ENCODE assay signal across 10 cellular contexts in the genomic region with DNA sequence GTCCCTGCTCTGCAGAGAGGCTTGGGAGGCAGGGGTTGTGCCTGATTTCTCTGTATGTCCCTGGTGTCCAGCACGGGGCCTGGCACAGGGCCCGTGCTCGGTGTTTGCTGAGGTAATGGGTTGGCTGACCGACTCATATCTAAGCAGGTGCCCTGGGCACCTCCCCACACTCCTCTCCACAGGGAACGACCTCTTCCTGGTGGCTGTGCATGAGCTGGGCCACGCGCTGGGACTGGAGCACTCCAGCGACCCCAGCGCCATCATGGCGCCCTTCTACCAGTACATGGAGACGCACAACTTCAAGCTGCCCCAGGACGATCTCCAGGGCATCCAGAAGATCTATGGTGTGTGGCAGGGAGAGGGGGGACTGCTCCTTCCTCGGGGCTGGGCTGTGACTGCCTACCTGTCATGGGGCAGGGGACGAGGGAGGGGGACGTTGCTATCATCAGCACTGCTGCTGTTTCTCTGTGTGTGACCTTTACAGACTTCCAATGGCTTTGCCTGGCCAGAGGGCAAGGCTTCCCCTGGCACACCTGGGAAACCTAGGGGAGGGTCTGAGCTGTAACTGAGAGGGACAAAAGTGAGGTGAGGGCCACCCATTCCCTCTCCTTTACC. TPM values are rescaled to one million over a fixed set of nuclear protein-coding genes. Genes with fewer than 3 reads are reported as not detected.
DNase-seq lines count a peak whose midpoint lies in the region; ATAC-seq, FAIRE-seq and TF ChIP-seq lines count a peak whose summit lies in the region.
"Had no signal": no experiment of that assay in that cellular context is flagged by ENCODE, and none has a peak within 500 bp of the region (broad histone marks: within the 10 kb centered on the region; RNA-seq: fewer than 3 reads in every experiment).

No MANE protein-coding gene starts in this region.

- DNase-seq in bronchial epithelial cell (ENCODE audit: low read depth), result no peak
- DNase-seq in lower lobe of right lung, result peak; percentile 77
- DNase-seq in activated effector memory CD4-positive, alpha-beta T cell treated with anti-CD3 and anti-CD28 coated beads, Interleukin-2, amount 50 U/mL, for 16 hours, result no peak
- DNase-seq in NK-92 treated with Interleukin-12 subunit alpha and Interleukin-12 subunit beta, amount 100 ng/mL, for 24 hours (lab: John Stamatoyannopoulos, UW), result no peak
- DNase-seq: NCI-H1930 had no signal

- peak overlapping the region; percentile 57 to 58 for H3K9ac ChIP-seq in stomach smooth muscle (ENCODE audit: low read length in 2 of 2)

- peaks cover 15% of the 10 kb centered on the region for H3K4me1 ChIP-seq in lower lobe of right lung
- peaks cover 15% of the 10 kb centered on the region for H3K4me1 ChIP-seq in stomach smooth muscle (ENCODE audit: control insufficient read depth, insufficient read depth, low read length)

- no peak; the same call in 1 of the 2 replicates for TF ChIP-seq RAD21 in Ishikawa (IDR thresholded peaks at IDR 0.05; ENCODE audit: low read depth)

- ATAC-seq in lower lobe of right lung, result peak; percentile 83 to 89
- no peak for ATAC-seq in GM18907 (IDR thresholded peaks at IDR 0.05; ENCODE audit: unreplicated experiment)
- ATAC-seq in HG02973 (IDR thresholded peaks at IDR 0.05; ENCODE audit: unreplicated experiment), result no peak

- FAIRE-seq in bronchial epithelial cell (lab: Jason Lieb, UNC), result peak; percentile 58

- TF ChIP-seq CTCF in bronchial epithelial cell (IDR thresholded peaks at IDR 0.05; ENCODE audit: insufficient read depth, low read length, severe bottlenecking) (no peak), lower lobe of right lung (IDR thresholded peaks at IDR 0.05) (no peak)

- H3K36me3 ChIP-seq in bronchial epithelial cell (ENCODE audit: control insufficient read depth, insufficient read depth, low read length) (no peaks in the 10 kb centered on the region), lower lobe of right lung (peaks cover 33% of the 10 kb centered on the region), stomach smooth muscle (ENCODE audit: control insufficient read depth in 2 of 2, insufficient read depth in 2 of 2, low read length in 2 of 2) (peaks cover 6 to 15% of the 10 kb centered on the region in 2 donors)

- intact Hi-C loops in lower lobe of right lung (cut with DNase I), result no loop called here

- peak overlapping the region; percentile 83 for H3K27ac ChIP-seq in lower lobe of right lung
- peak overlapping the region; percentile 70 for H3K27ac ChIP-seq in stomach smooth muscle (ENCODE audit: low read length)

- H3K4me3 ChIP-seq in bronchial epithelial cell (ENCODE audit: low read depth, low read length) (no peak overlapping the region), lower lobe of right lung (peak overlapping the region; percentile 41), stomach smooth muscle (ENCODE audit: low read length in 2 of 2) (peak overlapping the region; percentile 46 to 55)

- H3K9me3 ChIP-seq in lower lobe of right lung, result no peaks in the 10 kb centered on the region
- H3K9me3 ChIP-seq in stomach smooth muscle (ENCODE audit: control insufficient read depth in 2 of 2, low read length in 2 of 2), result no peaks in the 10 kb centered on the region

- H3K27me3 ChIP-seq in bronchial epithelial cell (ENCODE audit: control insufficient read depth, insufficient read depth, low read length) (no peaks in the 10 kb centered on the region), lower lobe of right lung (ENCODE audit: low read depth) (no peaks in the 10 kb centered on the region), stomach smooth muscle (ENCODE audit: control insufficient read depth in 1 of 2, insufficient read depth in 2 of 2, low read length in 2 of 2) (no peaks in the 10 kb centered on the region)

- no peak for TF ChIP-seq EP300 in Ishikawa (IDR thresholded peaks at IDR 0.05; ENCODE audit: borderline replicate concordance)

TF ChIP-seq in Ishikawa, 13 proteins besides CTCF, POLR2A, EP300 and RAD21:
- TF ChIP-seq YY1 (IDR thresholded peaks at IDR 0.05; ENCODE audit: low read depth), result peak; percentile 78
- no peak for TF ChIP-seq TAF1 (IDR thresholded peaks at IDR 0.05; ENCODE audit: low read depth)
- no peak for TF ChIP-seq ZBTB7A (IDR thresholded peaks at IDR 0.05; ENCODE audit: low read depth)
- TF ChIP-seq TCF12 (IDR thresholded peaks at IDR 0.05; ENCODE audit: low read depth), result peak; percentile 3; the same call in 1 of the 2 replicates
- TF ChIP-seq EGR1 (IDR thresholded peaks at IDR 0.05), result no peak
- TF ChIP-seq, protein P1, sequence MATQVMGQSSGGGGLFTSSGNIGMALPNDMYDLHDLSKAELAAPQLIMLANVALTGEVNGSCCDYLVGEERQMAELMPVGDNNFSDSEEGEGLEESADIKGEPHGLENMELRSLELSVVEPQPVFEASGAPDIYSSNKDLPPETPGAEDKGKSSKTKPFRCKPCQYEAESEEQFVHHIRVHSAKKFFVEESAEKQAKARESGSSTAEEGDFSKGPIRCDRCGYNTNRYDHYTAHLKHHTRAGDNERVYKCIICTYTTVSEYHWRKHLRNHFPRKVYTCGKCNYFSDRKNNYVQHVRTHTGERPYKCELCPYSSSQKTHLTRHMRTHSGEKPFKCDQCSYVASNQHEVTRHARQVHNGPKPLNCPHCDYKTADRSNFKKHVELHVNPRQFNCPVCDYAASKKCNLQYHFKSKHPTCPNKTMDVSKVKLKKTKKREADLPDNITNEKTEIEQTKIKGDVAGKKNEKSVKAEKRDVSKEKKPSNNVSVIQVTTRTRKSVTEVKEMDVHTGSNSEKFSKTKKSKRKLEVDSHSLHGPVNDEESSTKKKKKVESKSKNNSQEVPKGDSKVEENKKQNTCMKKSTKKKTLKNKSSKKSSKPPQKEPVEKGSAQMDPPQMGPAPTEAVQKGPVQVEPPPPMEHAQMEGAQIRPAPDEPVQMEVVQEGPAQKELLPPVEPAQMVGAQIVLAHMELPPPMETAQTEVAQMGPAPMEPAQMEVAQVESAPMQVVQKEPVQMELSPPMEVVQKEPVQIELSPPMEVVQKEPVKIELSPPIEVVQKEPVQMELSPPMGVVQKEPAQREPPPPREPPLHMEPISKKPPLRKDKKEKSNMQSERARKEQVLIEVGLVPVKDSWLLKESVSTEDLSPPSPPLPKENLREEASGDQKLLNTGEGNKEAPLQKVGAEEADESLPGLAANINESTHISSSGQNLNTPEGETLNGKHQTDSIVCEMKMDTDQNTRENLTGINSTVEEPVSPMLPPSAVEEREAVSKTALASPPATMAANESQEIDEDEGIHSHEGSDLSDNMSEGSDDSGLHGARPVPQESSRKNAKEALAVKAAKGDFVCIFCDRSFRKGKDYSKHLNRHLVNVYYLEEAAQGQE (IDR thresholded peaks at IDR 0.05; ENCODE audit: low read depth), result no peak
- TF ChIP-seq FOXM1 (IDR thresholded peaks at IDR 0.05; ENCODE audit: borderline replicate concordance, low read depth), result no peak
- TF ChIP-seq CEBPB (IDR thresholded peaks at IDR 0.05), result 0 out of 2 replicates have a peak, but pooled peaks have one; percentile 3
- TF ChIP-seq NFIC (IDR thresholded peaks at IDR 0.05), result peak; percentile 71
- TF ChIP-seq, protein P2, sequence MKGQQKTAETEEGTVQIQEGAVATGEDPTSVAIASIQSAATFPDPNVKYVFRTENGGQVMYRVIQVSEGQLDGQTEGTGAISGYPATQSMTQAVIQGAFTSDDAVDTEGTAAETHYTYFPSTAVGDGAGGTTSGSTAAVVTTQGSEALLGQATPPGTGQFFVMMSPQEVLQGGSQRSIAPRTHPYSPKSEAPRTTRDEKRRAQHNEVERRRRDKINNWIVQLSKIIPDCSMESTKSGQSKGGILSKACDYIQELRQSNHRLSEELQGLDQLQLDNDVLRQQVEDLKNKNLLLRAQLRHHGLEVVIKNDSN (IDR thresholded peaks at IDR 0.05), result no peak
- no peak for TF ChIP-seq CREB1 (IDR thresholded peaks at IDR 0.05; ENCODE audit: low read depth)
- TF ChIP-seq, protein P3, sequence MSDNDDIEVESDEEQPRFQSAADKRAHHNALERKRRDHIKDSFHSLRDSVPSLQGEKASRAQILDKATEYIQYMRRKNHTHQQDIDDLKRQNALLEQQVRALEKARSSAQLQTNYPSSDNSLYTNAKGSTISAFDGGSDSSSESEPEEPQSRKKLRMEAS (IDR thresholded peaks at IDR 0.05), result peak; percentile 68; the same call in 1 of the 2 replicates
- TF ChIP-seq TEAD4 (IDR thresholded peaks at IDR 0.05), result no peak

RNA-seq across cellular contexts. Expression of a gene that starts 14.2 kb away (rescaled TPM):
- total RNA-seq in bronchial epithelial cell, result 5.0 and 6.9 TPM in 2 replicates
- total RNA-seq in lower lobe of right lung, result 78.7 TPM

RNA-seq across cellular contexts. Expression of a gene that starts 20.9 kb away (rescaled TPM):
- 226 and 370 TPM in 2 replicates for total RNA-seq in bronchial epithelial cell
- total RNA-seq in lower lobe of right lung, result 72.6 TPM

RNA-seq across cellular contexts. Expression of a gene that starts 28.5 kb away (rescaled TPM):
- total RNA-seq in bronchial epithelial cell (0.26 and 0.64 TPM in 2 replicates), lower lobe of right lung (not detected)
- total RNA-seq: skeletal muscle tissue had no signal

RNA-seq across cellular contexts. Expression of a gene that starts 37.2 kb away (rescaled TPM):
- total RNA-seq in bronchial epithelial cell, result under 0.01 TPM in 1 of 2 replicates, not detected in the other
- 5.3 TPM for total RNA-seq in lower lobe of right lung

Comparison
In these comparisons a context has a peak if more than half of its experiments do, and no peak if none do; other contexts are left out.
1. ATAC-seq: peak in lower lobe of right lung (2 of 2); none in GM18907 (single experiment) and HG02973 (single experiment).
2. RNA of a gene that starts 14.2 kb away (total RNA-seq): 78.7 TPM in lower lobe of right lung (single experiment); 5.0 to 6.9 TPM in bronchial epithelial cell; every median in the first group is over 10 times any median in the second.